1 cellular context compared by ENCODE assay signal in the genomic region with DNA sequence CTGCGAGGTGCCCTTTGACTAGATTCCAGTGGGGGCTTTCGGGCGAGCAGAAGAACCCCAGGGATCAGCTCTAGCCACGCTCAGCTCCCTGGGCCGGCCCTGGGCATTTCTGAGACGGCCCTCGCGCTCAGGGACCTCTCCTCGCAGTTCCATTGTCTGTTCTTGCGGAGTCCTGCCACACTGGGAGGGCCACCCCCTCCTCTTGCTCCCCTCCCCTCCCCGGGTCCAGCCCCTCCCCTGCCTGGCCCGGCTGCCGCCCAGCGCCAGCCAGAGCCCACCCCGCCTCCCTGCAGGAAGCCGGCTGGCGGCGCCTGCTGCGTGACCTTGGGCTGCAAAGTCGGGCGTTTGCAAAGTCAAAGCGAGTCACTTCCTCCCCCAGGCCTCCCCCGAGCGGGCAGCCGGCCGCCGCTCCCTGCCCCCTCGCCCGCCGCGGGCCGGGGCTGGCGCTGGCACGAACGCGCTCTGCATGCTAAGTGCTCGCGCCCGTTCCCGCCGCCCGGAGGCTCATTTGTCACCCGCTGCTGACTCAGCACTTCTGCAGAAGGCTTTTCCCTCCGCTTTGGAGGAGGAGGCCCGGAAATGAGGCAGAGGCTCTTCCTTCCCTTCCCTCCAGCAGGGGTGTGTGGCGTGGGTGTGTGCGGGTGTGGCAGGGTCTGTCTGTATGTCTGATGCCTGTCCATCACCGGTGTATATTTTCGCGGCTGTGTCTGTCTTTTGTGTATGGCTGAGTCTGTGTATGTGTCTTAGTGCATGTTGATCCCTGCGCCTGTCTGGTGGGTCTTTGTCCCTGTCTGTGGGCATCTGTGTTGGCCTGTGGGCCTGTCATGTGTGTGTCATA.
TF ChIP-seq lines count a peak whose summit lies in the region.

No MANE protein-coding gene starts in this region.

TF ChIP-seq in K562, 482 proteins besides CTCF, POLR2A, EP300 and RAD21 (continued from another document and continues in another):
- TF ChIP-seq, protein P1, sequence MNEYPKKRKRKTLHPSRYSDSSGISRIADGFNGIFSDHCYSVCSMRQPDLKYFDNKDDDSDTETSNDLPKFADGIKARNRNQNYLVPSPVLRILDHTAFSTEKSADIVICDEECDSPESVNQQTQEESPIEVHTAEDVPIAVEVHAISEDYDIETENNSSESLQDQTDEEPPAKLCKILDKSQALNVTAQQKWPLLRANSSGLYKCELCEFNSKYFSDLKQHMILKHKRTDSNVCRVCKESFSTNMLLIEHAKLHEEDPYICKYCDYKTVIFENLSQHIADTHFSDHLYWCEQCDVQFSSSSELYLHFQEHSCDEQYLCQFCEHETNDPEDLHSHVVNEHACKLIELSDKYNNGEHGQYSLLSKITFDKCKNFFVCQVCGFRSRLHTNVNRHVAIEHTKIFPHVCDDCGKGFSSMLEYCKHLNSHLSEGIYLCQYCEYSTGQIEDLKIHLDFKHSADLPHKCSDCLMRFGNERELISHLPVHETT (CRISPR knock-in tag; conservative IDR thresholded peaks at IDR 0.05 in 1 of 2, IDR thresholded peaks at IDR 0.05 in 1 of 2): peak in 1 of 2 experiments; percentile 93; a peak in 2 of 4 replicates
- TF ChIP-seq, protein P2, sequence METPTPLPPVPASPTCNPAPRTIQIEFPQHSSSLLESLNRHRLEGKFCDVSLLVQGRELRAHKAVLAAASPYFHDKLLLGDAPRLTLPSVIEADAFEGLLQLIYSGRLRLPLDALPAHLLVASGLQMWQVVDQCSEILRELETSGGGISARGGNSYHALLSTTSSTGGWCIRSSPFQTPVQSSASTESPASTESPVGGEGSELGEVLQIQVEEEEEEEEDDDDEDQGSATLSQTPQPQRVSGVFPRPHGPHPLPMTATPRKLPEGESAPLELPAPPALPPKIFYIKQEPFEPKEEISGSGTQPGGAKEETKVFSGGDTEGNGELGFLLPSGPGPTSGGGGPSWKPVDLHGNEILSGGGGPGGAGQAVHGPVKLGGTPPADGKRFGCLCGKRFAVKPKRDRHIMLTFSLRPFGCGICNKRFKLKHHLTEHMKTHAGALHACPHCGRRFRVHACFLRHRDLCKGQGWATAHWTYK (CRISPR knock-in tag; IDR thresholded peaks at IDR 0.05): no peak
- TF ChIP-seq KDM2B (CRISPR knock-in tag; IDR thresholded peaks at IDR 0.05): no peak
- peak; percentile 38; the same call in 1 of the 2 replicates for TF ChIP-seq SMARCC2 (IDR thresholded peaks at IDR 0.05; ENCODE audit: low read depth)
- TF ChIP-seq, protein P3, sequence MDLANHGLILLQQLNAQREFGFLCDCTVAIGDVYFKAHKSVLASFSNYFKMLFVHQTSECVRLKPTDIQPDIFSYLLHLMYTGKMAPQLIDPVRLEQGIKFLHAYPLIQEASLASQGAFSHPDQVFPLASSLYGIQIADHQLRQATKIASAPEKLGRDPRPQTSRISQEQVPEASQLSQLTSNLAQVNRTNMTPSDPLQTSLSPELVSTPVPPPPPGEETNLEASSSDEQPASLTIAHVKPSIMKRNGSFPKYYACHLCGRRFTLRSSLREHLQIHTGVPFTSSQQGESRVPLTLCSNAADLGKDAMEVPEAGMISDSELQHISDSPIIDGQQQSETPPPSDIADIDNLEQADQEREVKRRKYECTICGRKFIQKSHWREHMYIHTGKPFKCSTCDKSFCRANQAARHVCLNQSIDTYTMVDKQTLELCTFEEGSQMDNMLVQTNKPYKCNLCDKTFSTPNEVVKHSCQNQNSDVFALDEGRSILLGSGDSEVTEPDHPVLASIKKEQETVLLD (IDR thresholded peaks at IDR 0.05): 0 out of 2 replicates have a peak, but pooled peaks have one; percentile 61
- TF ChIP-seq, protein P4, sequence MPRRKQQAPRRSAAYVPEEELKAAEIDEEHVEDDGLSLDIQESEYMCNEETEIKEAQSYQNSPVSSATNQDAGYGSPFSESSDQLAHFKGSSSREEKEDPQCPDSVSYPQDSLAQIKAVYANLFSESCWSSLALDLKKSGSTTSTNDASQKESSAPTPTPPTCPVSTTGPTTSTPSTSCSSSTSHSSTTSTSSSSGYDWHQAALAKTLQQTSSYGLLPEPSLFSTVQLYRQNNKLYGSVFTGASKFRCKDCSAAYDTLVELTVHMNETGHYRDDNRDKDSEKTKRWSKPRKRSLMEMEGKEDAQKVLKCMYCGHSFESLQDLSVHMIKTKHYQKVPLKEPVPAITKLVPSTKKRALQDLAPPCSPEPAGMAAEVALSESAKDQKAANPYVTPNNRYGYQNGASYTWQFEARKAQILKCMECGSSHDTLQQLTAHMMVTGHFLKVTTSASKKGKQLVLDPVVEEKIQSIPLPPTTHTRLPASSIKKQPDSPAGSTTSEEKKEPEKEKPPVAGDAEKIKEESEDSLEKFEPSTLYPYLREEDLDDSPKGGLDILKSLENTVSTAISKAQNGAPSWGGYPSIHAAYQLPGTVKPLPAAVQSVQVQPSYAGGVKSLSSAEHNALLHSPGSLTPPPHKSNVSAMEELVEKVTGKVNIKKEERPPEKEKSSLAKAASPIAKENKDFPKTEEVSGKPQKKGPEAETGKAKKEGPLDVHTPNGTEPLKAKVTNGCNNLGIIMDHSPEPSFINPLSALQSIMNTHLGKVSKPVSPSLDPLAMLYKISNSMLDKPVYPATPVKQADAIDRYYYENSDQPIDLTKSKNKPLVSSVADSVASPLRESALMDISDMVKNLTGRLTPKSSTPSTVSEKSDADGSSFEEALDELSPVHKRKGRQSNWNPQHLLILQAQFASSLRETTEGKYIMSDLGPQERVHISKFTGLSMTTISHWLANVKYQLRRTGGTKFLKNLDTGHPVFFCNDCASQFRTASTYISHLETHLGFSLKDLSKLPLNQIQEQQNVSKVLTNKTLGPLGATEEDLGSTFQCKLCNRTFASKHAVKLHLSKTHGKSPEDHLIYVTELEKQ (CRISPR knock-in tag; IDR thresholded peaks at IDR 0.05): no peak
- no peak for TF ChIP-seq TCFL5 (CRISPR knock-in tag; conservative IDR thresholded peaks at IDR 0.05)
- TF ChIP-seq, protein P5, sequence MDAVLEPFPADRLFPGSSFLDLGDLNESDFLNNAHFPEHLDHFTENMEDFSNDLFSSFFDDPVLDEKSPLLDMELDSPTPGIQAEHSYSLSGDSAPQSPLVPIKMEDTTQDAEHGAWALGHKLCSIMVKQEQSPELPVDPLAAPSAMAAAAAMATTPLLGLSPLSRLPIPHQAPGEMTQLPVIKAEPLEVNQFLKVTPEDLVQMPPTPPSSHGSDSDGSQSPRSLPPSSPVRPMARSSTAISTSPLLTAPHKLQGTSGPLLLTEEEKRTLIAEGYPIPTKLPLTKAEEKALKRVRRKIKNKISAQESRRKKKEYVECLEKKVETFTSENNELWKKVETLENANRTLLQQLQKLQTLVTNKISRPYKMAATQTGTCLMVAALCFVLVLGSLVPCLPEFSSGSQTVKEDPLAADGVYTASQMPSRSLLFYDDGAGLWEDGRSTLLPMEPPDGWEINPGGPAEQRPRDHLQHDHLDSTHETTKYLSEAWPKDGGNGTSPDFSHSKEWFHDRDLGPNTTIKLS (IDR thresholded peaks at IDR 0.05; ENCODE audit: borderline replicate concordance, low read depth): no peak
- TF ChIP-seq, protein P6, sequence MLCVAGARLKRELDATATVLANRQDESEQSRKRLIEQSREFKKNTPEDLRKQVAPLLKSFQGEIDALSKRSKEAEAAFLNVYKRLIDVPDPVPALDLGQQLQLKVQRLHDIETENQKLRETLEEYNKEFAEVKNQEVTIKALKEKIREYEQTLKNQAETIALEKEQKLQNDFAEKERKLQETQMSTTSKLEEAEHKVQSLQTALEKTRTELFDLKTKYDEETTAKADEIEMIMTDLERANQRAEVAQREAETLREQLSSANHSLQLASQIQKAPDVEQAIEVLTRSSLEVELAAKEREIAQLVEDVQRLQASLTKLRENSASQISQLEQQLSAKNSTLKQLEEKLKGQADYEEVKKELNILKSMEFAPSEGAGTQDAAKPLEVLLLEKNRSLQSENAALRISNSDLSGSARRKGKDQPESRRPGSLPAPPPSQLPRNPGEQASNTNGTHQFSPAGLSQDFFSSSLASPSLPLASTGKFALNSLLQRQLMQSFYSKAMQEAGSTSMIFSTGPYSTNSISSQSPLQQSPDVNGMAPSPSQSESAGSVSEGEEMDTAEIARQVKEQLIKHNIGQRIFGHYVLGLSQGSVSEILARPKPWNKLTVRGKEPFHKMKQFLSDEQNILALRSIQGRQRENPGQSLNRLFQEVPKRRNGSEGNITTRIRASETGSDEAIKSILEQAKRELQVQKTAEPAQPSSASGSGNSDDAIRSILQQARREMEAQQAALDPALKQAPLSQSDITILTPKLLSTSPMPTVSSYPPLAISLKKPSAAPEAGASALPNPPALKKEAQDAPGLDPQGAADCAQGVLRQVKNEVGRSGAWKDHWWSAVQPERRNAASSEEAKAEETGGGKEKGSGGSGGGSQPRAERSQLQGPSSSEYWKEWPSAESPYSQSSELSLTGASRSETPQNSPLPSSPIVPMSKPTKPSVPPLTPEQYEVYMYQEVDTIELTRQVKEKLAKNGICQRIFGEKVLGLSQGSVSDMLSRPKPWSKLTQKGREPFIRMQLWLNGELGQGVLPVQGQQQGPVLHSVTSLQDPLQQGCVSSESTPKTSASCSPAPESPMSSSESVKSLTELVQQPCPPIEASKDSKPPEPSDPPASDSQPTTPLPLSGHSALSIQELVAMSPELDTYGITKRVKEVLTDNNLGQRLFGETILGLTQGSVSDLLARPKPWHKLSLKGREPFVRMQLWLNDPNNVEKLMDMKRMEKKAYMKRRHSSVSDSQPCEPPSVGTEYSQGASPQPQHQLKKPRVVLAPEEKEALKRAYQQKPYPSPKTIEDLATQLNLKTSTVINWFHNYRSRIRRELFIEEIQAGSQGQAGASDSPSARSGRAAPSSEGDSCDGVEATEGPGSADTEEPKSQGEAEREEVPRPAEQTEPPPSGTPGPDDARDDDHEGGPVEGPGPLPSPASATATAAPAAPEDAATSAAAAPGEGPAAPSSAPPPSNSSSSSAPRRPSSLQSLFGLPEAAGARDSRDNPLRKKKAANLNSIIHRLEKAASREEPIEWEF (CRISPR knock-in tag; IDR thresholded peaks at IDR 0.05): no peak
- TF ChIP-seq E2F3 (CRISPR knock-in tag; IDR thresholded peaks at IDR 0.05): no peak
- TF ChIP-seq ZNF217 (CRISPR knock-in tag; IDR thresholded peaks at IDR 0.05): no peak
- TF ChIP-seq, protein P7, sequence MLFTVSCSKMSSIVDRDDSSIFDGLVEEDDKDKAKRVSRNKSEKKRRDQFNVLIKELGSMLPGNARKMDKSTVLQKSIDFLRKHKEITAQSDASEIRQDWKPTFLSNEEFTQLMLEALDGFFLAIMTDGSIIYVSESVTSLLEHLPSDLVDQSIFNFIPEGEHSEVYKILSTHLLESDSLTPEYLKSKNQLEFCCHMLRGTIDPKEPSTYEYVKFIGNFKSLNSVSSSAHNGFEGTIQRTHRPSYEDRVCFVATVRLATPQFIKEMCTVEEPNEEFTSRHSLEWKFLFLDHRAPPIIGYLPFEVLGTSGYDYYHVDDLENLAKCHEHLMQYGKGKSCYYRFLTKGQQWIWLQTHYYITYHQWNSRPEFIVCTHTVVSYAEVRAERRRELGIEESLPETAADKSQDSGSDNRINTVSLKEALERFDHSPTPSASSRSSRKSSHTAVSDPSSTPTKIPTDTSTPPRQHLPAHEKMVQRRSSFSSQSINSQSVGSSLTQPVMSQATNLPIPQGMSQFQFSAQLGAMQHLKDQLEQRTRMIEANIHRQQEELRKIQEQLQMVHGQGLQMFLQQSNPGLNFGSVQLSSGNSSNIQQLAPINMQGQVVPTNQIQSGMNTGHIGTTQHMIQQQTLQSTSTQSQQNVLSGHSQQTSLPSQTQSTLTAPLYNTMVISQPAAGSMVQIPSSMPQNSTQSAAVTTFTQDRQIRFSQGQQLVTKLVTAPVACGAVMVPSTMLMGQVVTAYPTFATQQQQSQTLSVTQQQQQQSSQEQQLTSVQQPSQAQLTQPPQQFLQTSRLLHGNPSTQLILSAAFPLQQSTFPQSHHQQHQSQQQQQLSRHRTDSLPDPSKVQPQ (CRISPR knock-in tag; IDR thresholded peaks at IDR 0.05; ENCODE audit: borderline replicate concordance): no peak
- TF ChIP-seq, protein P8, sequence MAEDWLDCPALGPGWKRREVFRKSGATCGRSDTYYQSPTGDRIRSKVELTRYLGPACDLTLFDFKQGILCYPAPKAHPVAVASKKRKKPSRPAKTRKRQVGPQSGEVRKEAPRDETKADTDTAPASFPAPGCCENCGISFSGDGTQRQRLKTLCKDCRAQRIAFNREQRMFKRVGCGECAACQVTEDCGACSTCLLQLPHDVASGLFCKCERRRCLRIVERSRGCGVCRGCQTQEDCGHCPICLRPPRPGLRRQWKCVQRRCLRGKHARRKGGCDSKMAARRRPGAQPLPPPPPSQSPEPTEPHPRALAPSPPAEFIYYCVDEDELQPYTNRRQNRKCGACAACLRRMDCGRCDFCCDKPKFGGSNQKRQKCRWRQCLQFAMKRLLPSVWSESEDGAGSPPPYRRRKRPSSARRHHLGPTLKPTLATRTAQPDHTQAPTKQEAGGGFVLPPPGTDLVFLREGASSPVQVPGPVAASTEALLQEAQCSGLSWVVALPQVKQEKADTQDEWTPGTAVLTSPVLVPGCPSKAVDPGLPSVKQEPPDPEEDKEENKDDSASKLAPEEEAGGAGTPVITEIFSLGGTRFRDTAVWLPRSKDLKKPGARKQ (CRISPR knock-in tag; IDR thresholded peaks at IDR 0.05): no peak
- TF ChIP-seq, protein P9, sequence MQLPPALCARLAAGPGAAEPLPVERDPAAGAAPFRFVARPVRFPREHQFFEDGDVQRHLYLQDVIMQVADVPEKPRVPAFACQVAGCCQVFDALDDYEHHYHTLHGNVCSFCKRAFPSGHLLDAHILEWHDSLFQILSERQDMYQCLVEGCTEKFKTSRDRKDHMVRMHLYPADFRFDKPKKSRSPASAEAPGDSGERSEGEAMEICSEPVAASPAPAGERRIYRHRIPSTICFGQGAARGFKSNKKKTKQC (CRISPR knock-in tag; IDR thresholded peaks at IDR 0.05): 0 out of 2 replicates have a peak, but pooled peaks have one; percentile 29
- no peak for TF ChIP-seq ZNF830 (CRISPR knock-in tag; IDR thresholded peaks at IDR 0.05)
- TF ChIP-seq, protein P10, sequence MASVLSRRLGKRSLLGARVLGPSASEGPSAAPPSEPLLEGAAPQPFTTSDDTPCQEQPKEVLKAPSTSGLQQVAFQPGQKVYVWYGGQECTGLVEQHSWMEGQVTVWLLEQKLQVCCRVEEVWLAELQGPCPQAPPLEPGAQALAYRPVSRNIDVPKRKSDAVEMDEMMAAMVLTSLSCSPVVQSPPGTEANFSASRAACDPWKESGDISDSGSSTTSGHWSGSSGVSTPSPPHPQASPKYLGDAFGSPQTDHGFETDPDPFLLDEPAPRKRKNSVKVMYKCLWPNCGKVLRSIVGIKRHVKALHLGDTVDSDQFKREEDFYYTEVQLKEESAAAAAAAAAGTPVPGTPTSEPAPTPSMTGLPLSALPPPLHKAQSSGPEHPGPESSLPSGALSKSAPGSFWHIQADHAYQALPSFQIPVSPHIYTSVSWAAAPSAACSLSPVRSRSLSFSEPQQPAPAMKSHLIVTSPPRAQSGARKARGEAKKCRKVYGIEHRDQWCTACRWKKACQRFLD (CRISPR knock-in tag; IDR thresholded peaks at IDR 0.05): peak; percentile 82; the same call in 1 of the 2 replicates
